Comparison of ENCODE assay signal across 16 cellular contexts in the genomic region with DNA sequence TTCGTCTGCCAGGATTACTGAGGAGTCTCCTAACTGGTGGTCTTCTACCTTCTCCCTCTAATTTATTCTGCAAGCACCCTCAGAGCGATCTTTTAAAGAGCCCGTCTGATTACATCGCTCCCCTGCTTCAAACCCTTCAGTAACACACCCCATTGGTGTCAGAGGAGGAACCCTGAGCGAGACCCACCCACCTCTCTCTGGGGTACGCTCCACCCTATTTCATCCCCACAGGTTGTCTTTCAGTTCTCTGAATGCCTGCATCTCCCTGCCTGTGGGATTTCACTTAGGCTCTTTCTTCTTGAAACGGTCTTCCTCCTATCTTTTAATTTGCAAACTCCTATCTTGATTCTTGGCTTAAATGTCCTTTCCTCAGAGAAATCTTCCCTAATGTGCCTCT.
"Had no signal": no experiment of that assay in that cellular context is flagged by ENCODE, and none has a peak within 500 bp of the region (broad histone marks: within the 10 kb centered on the region; RNA-seq: fewer than 3 reads in every experiment).

No MANE protein-coding gene starts in this region.

- H3K4me3 ChIP-seq: gastroesophageal sphincter, heart right ventricle, left ventricle myocardium inferior, prostate gland, stomach, testis had no signal

- H3K36me3 Mint-ChIP-seq: activated naive CD4-positive, alpha-beta T cell treated with anti-CD3 and anti-CD28 coated beads, Interleukin-2, amount 50 U/mL, for 24 hours had no signal

- H3K27me3 Mint-ChIP-seq: activated CD4-positive, alpha-beta T cell treated with anti-CD3 and anti-CD28 coated beads, Interleukin-2, amount 10 ng/mL, durations not matched to agents 7 days and 5 days had no signal

- H3K36me3 ChIP-seq: prostate gland, stomach had no signal

- DNase-seq: activated CD4-positive, alpha-beta T cell treated with anti-CD3 and anti-CD28 coated beads, Interleukin-2, amount 10 ng/mL, durations not matched to agents 7 days and 5 days; activated CD8-positive, alpha-beta memory T cell treated with anti-CD3 and anti-CD28 coated beads, Interleukin-2, amount 50 U/mL, for 48 hours; activated effector memory CD4-positive, alpha-beta T cell treated with Interleukin-2 at 50 U/mL for 16 hours; activated T-cell treated with anti-CD3 and anti-CD28 coated beads, Interleukin-2, amount 50 U/mL, for 48 hours; cerebellar nuclear complex; effector CD4-positive, alpha-beta T cell; heart right ventricle; islet precursor cell; left ventricle myocardium inferior; right cardiac atrium; T1000; testis had no signal

- H3K9me3 ChIP-seq: gastroesophageal sphincter, prostate gland, stomach, testis had no signal

- H3K9me3 Mint-ChIP-seq: activated CD4-positive, alpha-beta T cell treated with anti-CD3 and anti-CD28 coated beads, Interleukin-2, amount 10 ng/mL, durations not matched to agents 7 days and 5 days; activated naive CD4-positive, alpha-beta T cell treated with anti-CD3 and anti-CD28 coated beads, Interleukin-2, amount 50 U/mL, for 24 hours had no signal

- H3K4me1 ChIP-seq: testis had no signal

- ATAC-seq: gastroesophageal sphincter had no signal

- H3K27ac Mint-ChIP-seq: activated CD4-positive, alpha-beta T cell treated with anti-CD3 and anti-CD28 coated beads, Interleukin-2, amount 10 ng/mL, durations not matched to agents 7 days and 5 days; activated naive CD4-positive, alpha-beta T cell treated with anti-CD3 and anti-CD28 coated beads, Interleukin-2, amount 50 U/mL, for 24 hours had no signal

- H3K4me3 Mint-ChIP-seq: activated CD4-positive, alpha-beta T cell treated with anti-CD3 and anti-CD28 coated beads, Interleukin-2, amount 10 ng/mL, durations not matched to agents 7 days and 5 days; activated naive CD4-positive, alpha-beta T cell treated with anti-CD3 and anti-CD28 coated beads, Interleukin-2, amount 50 U/mL, for 24 hours had no signal

- H3K27ac ChIP-seq: gastroesophageal sphincter, heart right ventricle, left ventricle myocardium inferior, stomach, testis had no signal

- H3K4me1 Mint-ChIP-seq: activated CD4-positive, alpha-beta T cell treated with anti-CD3 and anti-CD28 coated beads, Interleukin-2, amount 10 ng/mL, durations not matched to agents 7 days and 5 days; activated naive CD4-positive, alpha-beta T cell treated with anti-CD3 and anti-CD28 coated beads, Interleukin-2, amount 50 U/mL, for 24 hours had no signal

- H3K27me3 ChIP-seq: gastroesophageal sphincter, heart right ventricle, stomach, testis had no signal
